ENCODE assay signal across 1 cellular context in the genomic region with DNA sequence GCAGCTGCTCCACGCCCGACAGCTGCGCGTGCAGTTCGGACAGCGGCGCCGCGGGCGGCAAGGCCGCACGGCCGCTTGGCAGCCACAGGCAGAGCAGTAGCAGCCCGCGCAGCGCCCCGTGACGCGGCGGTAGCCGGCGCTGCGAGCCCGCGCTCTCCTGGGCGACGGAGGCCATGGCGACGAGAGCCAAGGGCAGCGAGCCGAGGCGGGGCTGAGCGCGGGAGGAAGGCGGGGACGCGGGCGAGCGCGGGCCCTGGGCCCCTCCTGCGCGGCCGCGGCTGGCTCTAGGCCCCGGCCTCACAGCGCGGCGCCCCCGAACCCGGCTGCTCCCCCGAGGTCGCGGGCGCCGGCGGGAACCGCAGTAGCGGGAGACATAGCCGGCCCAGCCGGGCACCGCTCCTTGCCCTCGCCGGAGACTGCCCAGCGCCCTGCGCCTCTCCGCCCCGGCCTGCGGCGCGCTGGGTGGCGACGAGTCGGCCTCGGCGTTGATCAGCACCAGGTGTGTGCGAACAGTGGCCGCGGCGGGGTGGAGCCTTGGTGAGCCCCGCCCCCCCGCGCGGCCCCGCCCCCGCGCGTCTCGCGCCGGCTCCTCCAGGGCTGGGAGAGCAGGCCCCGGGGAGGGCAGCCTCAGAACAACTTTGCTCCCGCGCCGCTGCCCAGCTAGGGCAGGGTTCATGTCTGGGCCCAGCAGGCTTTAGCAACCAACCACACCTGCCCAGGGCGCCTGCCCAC.
TF ChIP-seq lines count a peak whose summit lies in the region.

TSS of gene LRP11 (minus strand) at position 514 of the 732 bp plus-strand sequence. CDS start at position 175, 339 bp downstream.

TF ChIP-seq in WTC11, 78 proteins besides CTCF, POLR2A, EP300 and RAD21 (continued from another document and continues in another):
- TF ChIP-seq ZNF512 (CRISPR knock-in tag; IDR thresholded peaks at IDR 0.05; ENCODE audit: borderline replicate concordance): no peak
- peak; percentile 61; the same call in 1 of the 2 replicates for TF ChIP-seq KAT7 (CRISPR knock-in tag; IDR thresholded peaks at IDR 0.05; ENCODE audit: borderline replicate concordance)
- no peak; the same call in 1 of the 2 replicates for TF ChIP-seq RELA (CRISPR knock-in tag; IDR thresholded peaks at IDR 0.05; ENCODE audit: borderline replicate concordance)
- no peak for TF ChIP-seq NR3C1 (CRISPR knock-in tag; conservative IDR thresholded peaks at IDR 0.05; ENCODE audit: low read depth)
- no peak for TF ChIP-seq AR (CRISPR knock-in tag; IDR thresholded peaks at IDR 0.05)
- TF ChIP-seq TEAD4 (CRISPR knock-in tag; IDR thresholded peaks at IDR 0.05): no peak
- TF ChIP-seq ZNF416 (CRISPR knock-in tag; IDR thresholded peaks at IDR 0.05): no peak
- TF ChIP-seq SMAD3 (CRISPR knock-in tag; IDR thresholded peaks at IDR 0.05; ENCODE audit: borderline replicate concordance): no peak
- TF ChIP-seq FOXP1 (CRISPR knock-in tag; IDR thresholded peaks at IDR 0.05; ENCODE audit: borderline replicate concordance): peak; percentile 73
- no peak for TF ChIP-seq TEAD1 (CRISPR knock-in tag; IDR thresholded peaks at IDR 0.05)
- TF ChIP-seq ZNF219 (CRISPR knock-in tag; IDR thresholded peaks at IDR 0.05; ENCODE audit: borderline replicate concordance): no peak
- no peak for TF ChIP-seq CBFB (CRISPR knock-in tag; IDR thresholded peaks at IDR 0.05; ENCODE audit: low read depth)
- no peak for TF ChIP-seq JAZF1 (CRISPR knock-in tag; IDR thresholded peaks at IDR 0.05)
- no peak for TF ChIP-seq ZNF671 (CRISPR knock-in tag; IDR thresholded peaks at IDR 0.05)
- TF ChIP-seq ZBTB21 (CRISPR knock-in tag; IDR thresholded peaks at IDR 0.05; ENCODE audit: borderline replicate concordance): no peak
- TF ChIP-seq, protein P1, sequence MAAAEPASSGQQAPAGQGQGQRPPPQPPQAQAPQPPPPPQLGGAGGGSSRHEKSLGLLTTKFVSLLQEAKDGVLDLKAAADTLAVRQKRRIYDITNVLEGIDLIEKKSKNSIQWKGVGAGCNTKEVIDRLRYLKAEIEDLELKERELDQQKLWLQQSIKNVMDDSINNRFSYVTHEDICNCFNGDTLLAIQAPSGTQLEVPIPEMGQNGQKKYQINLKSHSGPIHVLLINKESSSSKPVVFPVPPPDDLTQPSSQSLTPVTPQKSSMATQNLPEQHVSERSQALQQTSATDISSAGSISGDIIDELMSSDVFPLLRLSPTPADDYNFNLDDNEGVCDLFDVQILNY (CRISPR knock-in tag; IDR thresholded peaks at IDR 0.05): peak; percentile 82
- no peak for TF ChIP-seq RORB (CRISPR knock-in tag; IDR thresholded peaks at IDR 0.05)
- no peak for TF ChIP-seq SMAD4 (CRISPR knock-in tag; IDR thresholded peaks at IDR 0.05)
- TF ChIP-seq TP53 (CRISPR knock-in tag; IDR thresholded peaks at IDR 0.05): no peak
- TF ChIP-seq ESRRA (CRISPR knock-in tag; IDR thresholded peaks at IDR 0.05; ENCODE audit: borderline replicate concordance): no peak
- TF ChIP-seq CDX4 (CRISPR knock-in tag; IDR thresholded peaks at IDR 0.05; ENCODE audit: borderline replicate concordance): no peak
- no peak for TF ChIP-seq ZNF138 (CRISPR knock-in tag; conservative IDR thresholded peaks at IDR 0.05)
- TF ChIP-seq, protein P2, sequence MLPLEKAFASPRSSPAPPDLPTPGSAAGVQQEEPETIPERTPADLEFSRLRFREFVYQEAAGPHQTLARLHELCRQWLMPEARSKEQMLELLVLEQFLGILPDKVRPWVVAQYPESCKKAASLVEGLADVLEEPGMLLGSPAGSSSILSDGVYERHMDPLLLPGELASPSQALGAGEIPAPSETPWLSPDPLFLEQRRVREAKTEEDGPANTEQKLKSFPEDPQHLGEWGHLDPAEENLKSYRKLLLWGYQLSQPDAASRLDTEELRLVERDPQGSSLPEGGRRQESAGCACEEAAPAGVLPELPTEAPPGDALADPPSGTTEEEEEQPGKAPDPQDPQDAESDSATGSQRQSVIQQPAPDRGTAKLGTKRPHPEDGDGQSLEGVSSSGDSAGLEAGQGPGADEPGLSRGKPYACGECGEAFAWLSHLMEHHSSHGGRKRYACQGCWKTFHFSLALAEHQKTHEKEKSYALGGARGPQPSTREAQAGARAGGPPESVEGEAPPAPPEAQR (CRISPR knock-in tag; IDR thresholded peaks at IDR 0.05): no peak
- TF ChIP-seq ZNF281 (CRISPR knock-in tag; IDR thresholded peaks at IDR 0.05): no peak
- TF ChIP-seq ATF1 (CRISPR knock-in tag; IDR thresholded peaks at IDR 0.05): no peak
- TF ChIP-seq, protein P3, sequence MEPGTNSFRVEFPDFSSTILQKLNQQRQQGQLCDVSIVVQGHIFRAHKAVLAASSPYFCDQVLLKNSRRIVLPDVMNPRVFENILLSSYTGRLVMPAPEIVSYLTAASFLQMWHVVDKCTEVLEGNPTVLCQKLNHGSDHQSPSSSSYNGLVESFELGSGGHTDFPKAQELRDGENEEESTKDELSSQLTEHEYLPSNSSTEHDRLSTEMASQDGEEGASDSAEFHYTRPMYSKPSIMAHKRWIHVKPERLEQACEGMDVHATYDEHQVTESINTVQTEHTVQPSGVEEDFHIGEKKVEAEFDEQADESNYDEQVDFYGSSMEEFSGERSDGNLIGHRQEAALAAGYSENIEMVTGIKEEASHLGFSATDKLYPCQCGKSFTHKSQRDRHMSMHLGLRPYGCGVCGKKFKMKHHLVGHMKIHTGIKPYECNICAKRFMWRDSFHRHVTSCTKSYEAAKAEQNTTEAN (CRISPR knock-in tag; IDR thresholded peaks at IDR 0.05): 0 out of 2 replicates have a peak, but pooled peaks have one; percentile 60
- 0 out of 2 replicates have a peak, but pooled peaks have one; percentile 9 for TF ChIP-seq USF1 (CRISPR knock-in tag; IDR thresholded peaks at IDR 0.05)
- no peak for TF ChIP-seq MXD4 (CRISPR knock-in tag; IDR thresholded peaks at IDR 0.05; ENCODE audit: borderline replicate concordance)
- TF ChIP-seq ZMAT4 (CRISPR knock-in tag; IDR thresholded peaks at IDR 0.05): no peak
- TF ChIP-seq, protein P4, sequence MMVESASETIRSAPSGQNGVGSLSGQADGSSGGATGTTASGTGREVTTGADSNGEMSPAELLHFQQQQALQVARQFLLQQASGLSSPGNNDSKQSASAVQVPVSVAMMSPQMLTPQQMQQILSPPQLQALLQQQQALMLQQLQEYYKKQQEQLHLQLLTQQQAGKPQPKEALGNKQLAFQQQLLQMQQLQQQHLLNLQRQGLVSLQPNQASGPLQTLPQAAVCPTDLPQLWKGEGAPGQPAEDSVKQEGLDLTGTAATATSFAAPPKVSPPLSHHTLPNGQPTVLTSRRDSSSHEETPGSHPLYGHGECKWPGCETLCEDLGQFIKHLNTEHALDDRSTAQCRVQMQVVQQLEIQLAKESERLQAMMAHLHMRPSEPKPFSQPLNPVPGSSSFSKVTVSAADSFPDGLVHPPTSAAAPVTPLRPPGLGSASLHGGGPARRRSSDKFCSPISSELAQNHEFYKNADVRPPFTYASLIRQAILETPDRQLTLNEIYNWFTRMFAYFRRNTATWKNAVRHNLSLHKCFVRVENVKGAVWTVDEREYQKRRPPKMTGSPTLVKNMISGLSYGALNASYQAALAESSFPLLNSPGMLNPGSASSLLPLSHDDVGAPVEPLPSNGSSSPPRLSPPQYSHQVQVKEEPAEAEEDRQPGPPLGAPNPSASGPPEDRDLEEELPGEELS (CRISPR knock-in tag; IDR thresholded peaks at IDR 0.05): peak; percentile 88
- no peak for TF ChIP-seq STAT6 (CRISPR knock-in tag; conservative IDR thresholded peaks at IDR 0.05; ENCODE audit: low read depth)
- TF ChIP-seq ZNF423 (CRISPR knock-in tag; IDR thresholded peaks at IDR 0.05): no peak
- peak; percentile 94 for TF ChIP-seq HMGXB4 (CRISPR knock-in tag; IDR thresholded peaks at IDR 0.05)
